ENCODE assay signal across 11 cellular contexts in the genomic region with DNA sequence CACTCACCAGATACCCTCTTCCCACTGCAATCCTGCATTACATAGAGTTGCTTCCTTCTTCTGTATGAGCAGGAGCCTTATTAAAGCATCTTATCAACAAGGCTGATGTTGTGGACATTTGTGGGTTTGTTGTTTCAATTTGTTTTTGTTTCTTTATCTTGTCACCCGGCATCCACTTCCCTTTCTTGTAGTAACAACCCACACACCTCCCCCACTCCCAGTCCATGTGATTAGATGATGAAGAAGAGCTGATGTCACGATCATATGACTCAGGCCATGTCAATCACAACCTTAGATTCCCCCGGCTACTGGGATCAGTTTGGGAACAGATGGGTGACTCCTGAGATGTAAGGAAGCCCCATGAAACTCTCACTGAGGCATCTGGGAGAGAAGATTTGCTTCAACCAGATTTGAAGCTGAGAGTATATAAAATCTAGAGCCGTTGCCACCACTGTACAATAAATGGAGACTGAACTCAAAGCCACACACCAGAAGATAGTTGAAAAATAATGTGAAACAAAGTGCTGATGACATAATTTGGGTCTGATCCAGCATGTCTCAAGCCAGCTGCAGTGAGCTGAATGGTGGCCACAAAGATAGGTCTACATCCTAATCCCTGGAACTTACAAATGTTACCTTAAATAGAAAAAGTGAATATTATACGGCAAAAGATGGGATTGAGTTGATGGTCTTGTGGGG. TPM values are rescaled to one million over a fixed set of nuclear protein-coding genes. Genes with fewer than 3 reads are reported as not detected.
DNase-seq lines count a peak whose midpoint lies in the region; ATAC-seq, FAIRE-seq and TF ChIP-seq lines count a peak whose summit lies in the region.
"Had no signal": no experiment of that assay in that cellular context is flagged by ENCODE, and none has a peak within 500 bp of the region (broad histone marks: within the 10 kb centered on the region; RNA-seq: fewer than 3 reads in every experiment).

No MANE protein-coding gene starts in this region.

- H3K4me3 ChIP-seq in epithelial cell of esophagus (ENCODE audit: low read length) (no peak overlapping the region), left lung (no peak overlapping the region)
- H3K4me3 ChIP-seq: tibial nerve had no signal

- H3K27ac ChIP-seq in left lung = no peak overlapping the region
- H3K27ac ChIP-seq: neutrophil, tibial nerve had no signal

- H3K9me3 ChIP-seq in left lung = no peaks in the 10 kb centered on the region
- H3K9me3 ChIP-seq: neutrophil, tibial nerve had no signal

- peak; percentile 0 for DNase-seq in stimulated activated naive CD4-positive, alpha-beta T cell treated with Interleukin-2 at 50 U/mL for 16 hours (lab: John Stamatoyannopoulos, UW)
- no peak for DNase-seq in stimulated activated naive CD4-positive, alpha-beta T cell (lab: John Stamatoyannopoulos, UW)
- peak; percentile 15 for DNase-seq in epithelial cell of esophagus (ENCODE audit: low read depth)
- peak in 1 of 2 donors; percentile 40 for DNase-seq in left lung
- no peak for DNase-seq in HT-29 (ENCODE audit: low spot score)
- DNase-seq in GM12892 (ENCODE audit: insufficient read length) = no peak
- DNase-seq in D721Med (ENCODE audit: insufficient read length, low spot score) = no peak
- no peak for DNase-seq in NCI-H1048 (lab: John Stamatoyannopoulos, UW)
- DNase-seq: NCI-H774 had no signal

- no peaks in the 10 kb centered on the region for H3K36me3 ChIP-seq in left lung
- H3K36me3 ChIP-seq: neutrophil, tibial nerve had no signal

- TF ChIP-seq CTCF in epithelial cell of esophagus (IDR thresholded peaks at IDR 0.05; ENCODE audit: insufficient read depth, low read depth, low read length, missing control alignments) = no peak
- TF ChIP-seq CTCF in left lung (IDR thresholded peaks at IDR 0.05) = no peak
- TF ChIP-seq CTCF in D721Med (IDR thresholded peaks at IDR 0.05; ENCODE audit: insufficient read depth, missing control alignments) = no peak

- intact Hi-C loops in left lung (cut with DNase I) = no loop called here

- no peaks in the 10 kb centered on the region for H3K27me3 ChIP-seq in left lung
- H3K27me3 ChIP-seq: neutrophil, tibial nerve had no signal

- TF ChIP-seq POLR2A in GM12892 (IDR thresholded peaks at IDR 0.05; ENCODE audit: low read depth, low read length) = no peak

- no peak for FAIRE-seq in GM12892 (lab: Jason Lieb, UNC)
- FAIRE-seq in D721Med (lab: Jason Lieb, UNC) = no peak

- H3K4me1 ChIP-seq in left lung = no peaks in the 10 kb centered on the region
- H3K4me1 ChIP-seq: tibial nerve had no signal

- ATAC-seq in left lung = peak; percentile 64

RNA-seq across cellular contexts. Expression of gene SRD5A3, which starts 34.1 kb away (rescaled TPM):
- total RNA-seq in left lung = 10 to 100 TPM; 27.1 to 31.3 TPM
- total RNA-seq in HT-29 (2014; rRNA removed; shearing (Covaris generic)) = 3.8 and 3.9 TPM in 2 replicates
- 4.5 TPM for polyA plus RNA-seq in GM12892 (2012; ENCODE audit: missing spikeins)

Comparison
In these comparisons a context has a peak if more than half of its experiments do, and no peak if none do; other contexts are left out.
1. DNase-seq: peak in stimulated activated naive CD4-positive, alpha-beta T cell treated with Interleukin-2 at 50 U/mL for 16 hours (single experiment) and epithelial cell of esophagus (single experiment); none in stimulated activated naive CD4-positive, alpha-beta T cell (0 of 6), HT-29 (single experiment), GM12892 (single experiment), D721Med (single experiment) and NCI-H1048 (single experiment).